18 cellular contexts compared by ENCODE assay signal in genomic region chr12:106088246-106089200, GRCh38. TPM values are rescaled to one million over a fixed set of nuclear protein-coding genes. Genes with fewer than 3 reads are reported as not detected.
DNase-seq lines count a peak whose midpoint lies in the region; ATAC-seq, FAIRE-seq and TF ChIP-seq lines count a peak whose summit lies in the region.
"Had no signal": no experiment of that assay in that cellular context is flagged by ENCODE, and none has a peak within 500 bp of the region (broad histone marks: within the 10 kb centered on the region; RNA-seq: fewer than 3 reads in every experiment).

No MANE protein-coding gene starts in this region.

- WGBS in gastroesophageal sphincter (ENCODE audit: low coverage in 1 of 2), 2 donors: 54 to 93% methylated on average over 3 to 7 of the region's 9 CpGs
- WGBS in mesendoderm (ENCODE audit: extremely low coverage, insufficient coverage, low lambda C conversion rate): no CpG with 5 or more reads among the region's 9 CpGs
- WGBS in testis, 2 donors: 42 to 50% methylated on average over 9 of the region's 9 CpGs

- H3K56ac ChIP-seq in mesendoderm (ENCODE audit: low read length): no peak overlapping the region

- TF ChIP-seq CTCF in astrocyte (IDR thresholded peaks at IDR 0.05; ENCODE audit: insufficient read depth, low read depth, low read length): no peak
- TF ChIP-seq CTCF in gastroesophageal sphincter (IDR thresholded peaks at IDR 0.05): no peak
- TF ChIP-seq CTCF in testis (IDR thresholded peaks at IDR 0.05): no peak

- DNase-seq in astrocyte (ENCODE audit: low read depth) (no peak), mesendoderm (no peak), testis (peak; percentile 71), AML-193 (lab: John Stamatoyannopoulos, UW) (no peak)
- DNase-seq: activated B cell treated with CpG ODN at 0.5 μM for 24 hours; activated naive CD8-positive, alpha-beta T cell treated with anti-CD3 and anti-CD28 coated beads for 36 hours; COR-L47; effector memory CD8-positive, alpha-beta T cell; natural killer cell; NCI-H524; stimulated activated CD4-positive, alpha-beta T cell treated with anti-CD3 and anti-CD28 coated beads, Interleukin-12 subunit alpha, Interleukin-12 subunit beta, amount 100 ng/mL, for 4 hours; stimulated activated naive CD4-positive, alpha-beta T cell had no signal

- no peaks in the 10 kb centered on the region for H3K27me3 Mint-ChIP-seq in astrocyte (ENCODE audit: low read depth, unreplicated experiment)
- H3K27me3 Mint-ChIP-seq in stimulated activated memory B cell treated with anti-CD40 and anti-IgM and Interleukin-4, amounts not matched to agents 10 μg/mL and 1 μg/mL and 100 μg/mL, for 72 hours: peaks cover 22% of the 10 kb centered on the region

- peak overlapping the region; percentile 16 for H3K18ac ChIP-seq in mesendoderm (ENCODE audit: low read length)

- H3K4me1 ChIP-seq in astrocyte (ENCODE audit: insufficient read depth, low read length) (peaks cover 42% of the 10 kb centered on the region), gastroesophageal sphincter (peaks cover 4 to 59% (median 34%) of the 10 kb centered on the region in 3 donors), mesendoderm (ENCODE audit: control insufficient read depth, low read depth, low read length) (no peaks in the 10 kb centered on the region), testis (peaks cover 35% of the 10 kb centered on the region)

- H3K4me3 Mint-ChIP-seq in astrocyte (ENCODE audit: unreplicated experiment): no peak overlapping the region
- H3K4me3 Mint-ChIP-seq in stimulated activated memory B cell treated with anti-CD40 and anti-IgM and Interleukin-4, amounts not matched to agents 10 μg/mL and 1 μg/mL and 100 μg/mL, for 72 hours: no peak overlapping the region
- H3K4me3 Mint-ChIP-seq: activated B cell treated with CpG ODN at 0.5 μM for 24 hours; activated naive CD8-positive, alpha-beta T cell treated with anti-CD3 and anti-CD28 coated beads for 36 hours; effector memory CD8-positive, alpha-beta T cell; natural killer cell had no signal

- H3K79me2 ChIP-seq in astrocyte (ENCODE audit: insufficient read depth, low read length) (peaks cover 48% of the 10 kb centered on the region), mesendoderm (ENCODE audit: control insufficient read depth, insufficient read depth, low read length) (peaks cover 44% of the 10 kb centered on the region)

- peak; percentile 10 for ATAC-seq in gastroesophageal sphincter
- no peak for ATAC-seq in stimulated activated memory B cell treated with anti-CD40 and anti-IgM and Interleukin-4, amounts not matched to agents 10 μg/mL and 1 μg/mL and 100 μg/mL, for 72 hours
- no peak for ATAC-seq in GM18502 (IDR thresholded peaks at IDR 0.05; ENCODE audit: poor library complexity, unreplicated experiment)
- ATAC-seq in GM21576 (IDR thresholded peaks at IDR 0.05; ENCODE audit: unreplicated experiment): no peak
- ATAC-seq: effector memory CD8-positive, alpha-beta T cell; natural killer cell had no signal

- no peak for TF ChIP-seq EP300 in gastroesophageal sphincter (IDR thresholded peaks at IDR 0.05)

- no peak overlapping the region for H3K4me3 ChIP-seq in astrocyte (ENCODE audit: insufficient read depth, low read depth, low read length)
- H3K4me3 ChIP-seq in gastroesophageal sphincter: no peak overlapping the region
- H3K4me3 ChIP-seq in mesendoderm (ENCODE audit: low read length): no peak overlapping the region
- no peak overlapping the region for H3K4me3 ChIP-seq in testis
- H3K4me3 ChIP-seq: cardiac muscle cell had no signal

- H3K27me3 ChIP-seq in astrocyte (ENCODE audit: insufficient read depth, low read length): no peaks in the 10 kb centered on the region
- no peaks in the 10 kb centered on the region for H3K27me3 ChIP-seq in gastroesophageal sphincter
- H3K27me3 ChIP-seq in mesendoderm (ENCODE audit: insufficient read depth, low read length, poor library complexity): no peaks in the 10 kb centered on the region
- no peaks in the 10 kb centered on the region for H3K27me3 ChIP-seq in testis
- H3K27me3 ChIP-seq: cardiac muscle cell had no signal

- H4K5ac ChIP-seq in mesendoderm (ENCODE audit: low read length): no peak overlapping the region

- intact Hi-C loops in testis (cut with DNase I; ENCODE audit: low total_unique reads): no loop called here

- H3K9ac ChIP-seq in astrocyte (ENCODE audit: low read length): no peak overlapping the region
- no peak overlapping the region for H3K9ac ChIP-seq in mesendoderm (ENCODE audit: low read length)

- no peak overlapping the region for H2AK5ac ChIP-seq in mesendoderm (ENCODE audit: low read length)

- H3K23ac ChIP-seq in mesendoderm (ENCODE audit: low read length): no peak overlapping the region

- no peaks in the 10 kb centered on the region for H3K9me3 Mint-ChIP-seq in astrocyte (ENCODE audit: unreplicated experiment)
- no peaks in the 10 kb centered on the region for H3K9me3 Mint-ChIP-seq in stimulated activated memory B cell treated with anti-CD40 and anti-IgM and Interleukin-4, amounts not matched to agents 10 μg/mL and 1 μg/mL and 100 μg/mL, for 72 hours
- H3K9me3 Mint-ChIP-seq: activated B cell treated with CpG ODN at 0.5 μM for 24 hours; activated naive CD8-positive, alpha-beta T cell treated with anti-CD3 and anti-CD28 coated beads for 36 hours; effector memory CD8-positive, alpha-beta T cell; natural killer cell had no signal

- H3K79me1 ChIP-seq in mesendoderm (ENCODE audit: low read length): peaks cover 23% of the 10 kb centered on the region

- H3K36me3 ChIP-seq in astrocyte (ENCODE audit: insufficient read depth, low read length) (peaks cover 3% of the 10 kb centered on the region), gastroesophageal sphincter (peaks cover 0 to 10% of the 10 kb centered on the region in 2 donors), mesendoderm (ENCODE audit: control insufficient read depth, insufficient read depth, low read length) (no peaks in the 10 kb centered on the region), testis (ENCODE audit: low read depth, missing control alignments) (no peaks in the 10 kb centered on the region)
- H3K36me3 ChIP-seq: cardiac muscle cell had no signal

- H3K27ac Mint-ChIP-seq in astrocyte (ENCODE audit: unreplicated experiment): peak overlapping the region; percentile 13
- H3K27ac Mint-ChIP-seq in stimulated activated memory B cell treated with anti-CD40 and anti-IgM and Interleukin-4, amounts not matched to agents 10 μg/mL and 1 μg/mL and 100 μg/mL, for 72 hours: no peak overlapping the region
- H3K27ac Mint-ChIP-seq: activated B cell treated with CpG ODN at 0.5 μM for 24 hours; activated naive CD8-positive, alpha-beta T cell treated with anti-CD3 and anti-CD28 coated beads for 36 hours; effector memory CD8-positive, alpha-beta T cell; natural killer cell had no signal

- H3K9me3 ChIP-seq in astrocyte (ENCODE audit: insufficient read depth, low read depth, low read length) (no peaks in the 10 kb centered on the region), gastroesophageal sphincter (no peaks in the 10 kb centered on the region), testis (no peaks in the 10 kb centered on the region)

- H3K4me1 Mint-ChIP-seq in astrocyte (ENCODE audit: low read depth, unreplicated experiment): peaks cover 58% of the 10 kb centered on the region
- H3K4me1 Mint-ChIP-seq in stimulated activated memory B cell treated with anti-CD40 and anti-IgM and Interleukin-4, amounts not matched to agents 10 μg/mL and 1 μg/mL and 100 μg/mL, for 72 hours: no peaks in the 10 kb centered on the region
- H3K4me1 Mint-ChIP-seq: activated B cell treated with CpG ODN at 0.5 μM for 24 hours; activated naive CD8-positive, alpha-beta T cell treated with anti-CD3 and anti-CD28 coated beads for 36 hours; natural killer cell had no signal

- H2BK15ac ChIP-seq in mesendoderm (replicated peaks; ENCODE audit: low read depth): no peak overlapping the region

- H3K4ac ChIP-seq in mesendoderm (ENCODE audit: low read depth, low read length): no peak overlapping the region

- H3K36me3 Mint-ChIP-seq in astrocyte (ENCODE audit: low read depth, unreplicated experiment): peaks cover 53% of the 10 kb centered on the region
- no peaks in the 10 kb centered on the region for H3K36me3 Mint-ChIP-seq in stimulated activated memory B cell treated with anti-CD40 and anti-IgM and Interleukin-4, amounts not matched to agents 10 μg/mL and 1 μg/mL and 100 μg/mL, for 72 hours
- H3K36me3 Mint-ChIP-seq: activated naive CD8-positive, alpha-beta T cell treated with anti-CD3 and anti-CD28 coated beads for 36 hours; natural killer cell had no signal

- no peak overlapping the region for H4K8ac ChIP-seq in mesendoderm (ENCODE audit: low read depth, low read length)

- TF ChIP-seq POLR2A in gastroesophageal sphincter (IDR thresholded peaks at IDR 0.05) (no peak), testis (IDR thresholded peaks at IDR 0.05) (no peak)

- no peak for FAIRE-seq in astrocyte (lab: Jason Lieb, UNC)

- no peak overlapping the region for H2BK5ac ChIP-seq in mesendoderm (ENCODE audit: low read length)

- H3K4me2 ChIP-seq in astrocyte (ENCODE audit: low read length) (no peak overlapping the region), mesendoderm (ENCODE audit: low read length) (no peak overlapping the region)

- H3K27ac ChIP-seq in astrocyte (ENCODE audit: low read depth, low read length) (peak overlapping the region; percentile 10), gastroesophageal sphincter (peak overlapping the region in 3 of 4 donors; percentile 63 to 81 (median 79)), mesendoderm (ENCODE audit: low read depth, low read length) (no peak overlapping the region), testis (peak overlapping the region; percentile 28 to 79)
- H3K27ac ChIP-seq: cardiac muscle cell had no signal

- H4K20me1 ChIP-seq in astrocyte (ENCODE audit: insufficient read depth, low read length): no peaks in the 10 kb centered on the region

- H2BK120ac ChIP-seq in mesendoderm (ENCODE audit: low read depth, low read length): no peak overlapping the region

- H2AFZ ChIP-seq in astrocyte (ENCODE audit: low read depth, low read length): no peak overlapping the region

RNA-seq across cellular contexts. Expression of gene NUAK1, which starts 50.2 kb away (rescaled TPM):
- total RNA-seq in astrocyte (94.0 and 96.1 TPM in 2 replicates), gastroesophageal sphincter (10 to 100 TPM in 2 of 4 donors, 1 to 10 TPM in 2; 7.4 to 27.7 (median 10.7) TPM), testis (1 to 10 TPM; 6.6 to 8.2 TPM)
- polyA plus RNA-seq in mesendoderm (2013, experiment 1 of 2): 22.4 TPM
- polyA plus RNA-seq in mesendoderm (2013, experiment 2 of 2): 22.1 TPM
- polyA plus RNA-seq in testis (ENCODE audit: insufficient read depth, low read depth, low replicate concordance): 9.1 TPM
- total RNA-seq: activated B cell treated with CpG ODN at 0.5 μM for 24 hours; activated naive CD8-positive, alpha-beta T cell treated with anti-CD3 and anti-CD28 coated beads for 36 hours; T-helper 2 cell treated with Interferon-gamma antibody and Interleukin-4, amounts not matched to agents 100 ng/mL and 5 ng/mL, for 36 hours had no signal
